ENCODE assay signal across 21 cellular contexts in genomic region chr20:61873651-61874420, GRCh38.
DNase-seq lines count a peak whose midpoint lies in the region; ATAC-seq and TF ChIP-seq lines count a peak whose summit lies in the region.
"Had no signal": no experiment of that assay in that cellular context is flagged by ENCODE, and none has a peak within 500 bp of the region (broad histone marks: within the 10 kb centered on the region; RNA-seq: fewer than 3 reads in every experiment).

No MANE protein-coding gene starts in this region.

- no peak overlapping the region for H2BK15ac ChIP-seq in neuronal stem cell (ENCODE audit: low read length)

- H3K4me3 ChIP-seq in right cardiac atrium (ENCODE audit: low read length) = no peak overlapping the region
- H3K4me3 ChIP-seq in right atrium auricular region = no peak overlapping the region
- no peak overlapping the region for H3K4me3 ChIP-seq in neuronal stem cell (ENCODE audit: low read length in 2 of 2)
- no peak overlapping the region for H3K4me3 ChIP-seq in gastrocnemius medialis
- H3K4me3 ChIP-seq: BLaER1, GM12878 had no signal

- H3K14ac ChIP-seq in neuronal stem cell (ENCODE audit: low read length) = no peak overlapping the region

- H3K27me3 ChIP-seq in right cardiac atrium (ENCODE audit: control insufficient read depth, insufficient read depth) = no peaks in the 10 kb centered on the region
- H3K27me3 ChIP-seq in right atrium auricular region = no peaks in the 10 kb centered on the region
- no peaks in the 10 kb centered on the region for H3K27me3 ChIP-seq in neuronal stem cell (ENCODE audit: control insufficient read depth in 3 of 3, insufficient read depth in 3 of 3, low read depth in 1 of 3, low read length in 3 of 3)
- H3K27me3 ChIP-seq in gastrocnemius medialis = no peaks in the 10 kb centered on the region
- H3K27me3 ChIP-seq: BLaER1 had no signal

- peak overlapping the region; percentile 72 for H3K9ac ChIP-seq in neuronal stem cell (ENCODE audit: low read depth, low read length, poor library complexity)
- H3K9ac ChIP-seq: BLaER1 had no signal

- H3K4me2 ChIP-seq in neuronal stem cell (ENCODE audit: insufficient read depth, low read length, poor library complexity, severe bottlenecking) = no peak overlapping the region
- H3K4me2 ChIP-seq: BLaER1 had no signal

- no peak overlapping the region for H2AFZ ChIP-seq in neuronal stem cell (ENCODE audit: low read length)

- H2BK5ac ChIP-seq in neuronal stem cell (ENCODE audit: low read length) = peak overlapping the region; percentile 29

- intact Hi-C loops in right cardiac atrium (cut with DNase I) = no loop called here
- intact Hi-C loops in gastrocnemius medialis (cut with DNase I; ENCODE audit: low total_unique reads) = no loop called here

- peak overlapping the region; percentile 1 for H3K4ac ChIP-seq in neuronal stem cell (ENCODE audit: low read length)

- no peaks in the 10 kb centered on the region for H3K36me3 Mint-ChIP-seq in type B pancreatic cell
- H3K36me3 Mint-ChIP-seq: CD14-positive monocyte; CD4-positive, alpha-beta memory T cell; CD4-positive, CD25-positive, alpha-beta regulatory T cell; CD8-positive, alpha-beta memory T cell had no signal

- no peak overlapping the region for H2AK5ac ChIP-seq in neuronal stem cell (ENCODE audit: low read depth, low read length)

- H3K4me3 Mint-ChIP-seq in stimulated activated naive CD8-positive, alpha-beta T cell treated with anti-CD3 and anti-CD28 coated beads, Interleukin-15, amount 100 ng/mL, for 72 hours = no peak overlapping the region
- H3K4me3 Mint-ChIP-seq in type B pancreatic cell = no peak overlapping the region
- H3K4me3 Mint-ChIP-seq: CD14-positive monocyte; CD4-positive, alpha-beta memory T cell; CD4-positive, CD25-positive, alpha-beta regulatory T cell; CD8-positive, alpha-beta memory T cell had no signal

- ATAC-seq in right cardiac atrium (no peak), gastrocnemius medialis (no peak)
- peak; percentile 14 for ATAC-seq in stimulated activated naive CD8-positive, alpha-beta T cell treated with anti-CD3 and anti-CD28 coated beads, Interleukin-15, amount 100 ng/mL, for 72 hours
- ATAC-seq in stimulated activated naive CD8-positive, alpha-beta T cell treated with anti-CD3 and anti-CD28 coated beads, Interleukin-15, Interleukin-2, amounts not matched to agents 100 U/mL and 50 U/mL, for 24 hours = no peak
- ATAC-seq: GM12878 had no signal

- H3K18ac ChIP-seq in neuronal stem cell (ENCODE audit: low read length) = peak overlapping the region; percentile 35

- no peak overlapping the region for H2BK12ac ChIP-seq in neuronal stem cell (ENCODE audit: low read length)

- peaks cover 8% of the 10 kb centered on the region for H3K27me3 Mint-ChIP-seq in stimulated activated naive CD8-positive, alpha-beta T cell treated with anti-CD3 and anti-CD28 coated beads, Interleukin-15, amount 100 ng/mL, for 72 hours
- peaks cover 13% of the 10 kb centered on the region for H3K27me3 Mint-ChIP-seq in type B pancreatic cell
- H3K27me3 Mint-ChIP-seq: CD4-positive, alpha-beta memory T cell; CD4-positive, CD25-positive, alpha-beta regulatory T cell had no signal

- no peaks in the 10 kb centered on the region for H3K9me3 Mint-ChIP-seq in stimulated activated naive CD8-positive, alpha-beta T cell treated with anti-CD3 and anti-CD28 coated beads, Interleukin-15, amount 100 ng/mL, for 72 hours
- H3K9me3 Mint-ChIP-seq in type B pancreatic cell = no peaks in the 10 kb centered on the region
- H3K9me3 Mint-ChIP-seq: CD4-positive, alpha-beta memory T cell; CD4-positive, CD25-positive, alpha-beta regulatory T cell; CD8-positive, alpha-beta memory T cell had no signal

- no peak overlapping the region for H4K91ac ChIP-seq in neuronal stem cell (ENCODE audit: low read depth, low read length, poor library complexity)

- H3K9me3 ChIP-seq in right cardiac atrium (ENCODE audit: control insufficient read depth, low read length) = no peaks in the 10 kb centered on the region
- H3K9me3 ChIP-seq in right atrium auricular region = peaks cover 0 to 7% of the 10 kb centered on the region in 2 donors
- peaks cover 15 to 18% of the 10 kb centered on the region in 2 donors for H3K9me3 ChIP-seq in neuronal stem cell (replicated peaks in 1 of 2; ENCODE audit: control insufficient read depth in 2 of 2, insufficient read depth in 1 of 2, low read depth in 1 of 2, low read length in 2 of 2)
- H3K9me3 ChIP-seq in gastrocnemius medialis = no peaks in the 10 kb centered on the region
- H3K9me3 ChIP-seq: BE2C, BLaER1 had no signal

- DNase-seq in right cardiac atrium = peak in 2 of 3 donors; percentile 24 to 25
- DNase-seq in right atrium auricular region (ENCODE audit: low spot score) = no peak
- DNase-seq in stimulated activated naive CD8-positive, alpha-beta T cell treated with anti-CD3 and anti-CD28 coated beads, Interleukin-15, amount 100 ng/mL, for 72 hours = no peak
- DNase-seq in stimulated activated naive CD8-positive, alpha-beta T cell treated with anti-CD3 and anti-CD28 coated beads, Interleukin-15, Interleukin-2, amounts not matched to agents 100 U/mL and 50 U/mL, for 24 hours = no peak
- DNase-seq in neuronal stem cell (ENCODE audit: low spot score) = no peak
- DNase-seq in type B pancreatic cell (ENCODE audit: extremely low spot score, unreplicated experiment) = no peak
- DNase-seq in gastrocnemius medialis = no peak
- DNase-seq: ACHN; BE2C; CD4-positive, alpha-beta memory T cell; CD4-positive, CD25-positive, alpha-beta regulatory T cell; CD8-positive, alpha-beta memory T cell; DMS 273 treated with DMSO at 0.1 percent for 48 hours; DMS153; DMS53; DND-41; GDM1 had no signal

- TF ChIP-seq POLR2A in gastrocnemius medialis (IDR thresholded peaks at IDR 0.05) = no peak

- 91% methylated on average over 38 of the region's 38 CpGs for WGBS in right cardiac atrium
- no CpG with 5 or more reads among the region's 38 CpGs for WGBS in neuronal stem cell (ENCODE audit: extremely low coverage in 2 of 2, insufficient read length in 2 of 2, insufficient replicate concordance in 1 of 2), 2 donors

- no peak overlapping the region for H3K27ac Mint-ChIP-seq in stimulated activated naive CD8-positive, alpha-beta T cell treated with anti-CD3 and anti-CD28 coated beads, Interleukin-15, amount 100 ng/mL, for 72 hours
- no peak overlapping the region for H3K27ac Mint-ChIP-seq in type B pancreatic cell
- H3K27ac Mint-ChIP-seq: CD14-positive monocyte; CD4-positive, alpha-beta memory T cell; CD4-positive, CD25-positive, alpha-beta regulatory T cell; CD8-positive, alpha-beta memory T cell had no signal

- TF ChIP-seq CTCF in right atrium auricular region (IDR thresholded peaks at IDR 0.05) = no peak
- TF ChIP-seq CTCF in VCaP (conservative IDR thresholded peaks at IDR 0.05) = no peak
- TF ChIP-seq CTCF in type B pancreatic cell (conservative IDR thresholded peaks at IDR 0.05) = no peak
- TF ChIP-seq CTCF in gastrocnemius medialis (IDR thresholded peaks at IDR 0.05 in 4 of 5, conservative IDR thresholded peaks at IDR 0.05 in 1 of 5) = no peak

- H2BK120ac ChIP-seq in neuronal stem cell (ENCODE audit: low read depth, low read length) = no peak overlapping the region

- no peaks in the 10 kb centered on the region for H3K36me3 ChIP-seq in right atrium auricular region
- H3K36me3 ChIP-seq in neuronal stem cell (replicated peaks in 1 of 2; ENCODE audit: control insufficient read depth in 2 of 2, insufficient read depth in 2 of 2, low read length in 2 of 2) = no peaks in the 10 kb centered on the region
- H3K36me3 ChIP-seq in gastrocnemius medialis = no peaks in the 10 kb centered on the region
- H3K36me3 ChIP-seq: BE2C, BLaER1 had no signal

- in situ Hi-C loops in gastrocnemius medialis (cut with MboI; ENCODE audit: low sequenced_read_pairs in 4 of 4) = no loop called here

- peaks cover 5% of the 10 kb centered on the region for H3K79me1 ChIP-seq in neuronal stem cell (ENCODE audit: low read depth, low read length)

- no peaks in the 10 kb centered on the region for H3K4me1 ChIP-seq in right cardiac atrium (ENCODE audit: control insufficient read depth, insufficient read depth, low read length)
- no peaks in the 10 kb centered on the region for H3K4me1 ChIP-seq in right atrium auricular region
- H3K4me1 ChIP-seq in neuronal stem cell (ENCODE audit: control insufficient read depth in 2 of 2, insufficient read depth in 1 of 2, low read depth in 1 of 2, low read length in 2 of 2) = no peaks in the 10 kb centered on the region
- H3K4me1 ChIP-seq in gastrocnemius medialis = no peaks in the 10 kb centered on the region
- H3K4me1 ChIP-seq: BE2C had no signal

- H3K27ac ChIP-seq in right cardiac atrium (ENCODE audit: low read length) (no peak overlapping the region), right atrium auricular region (no peak overlapping the region), VCaP (peak overlapping the region; percentile 24; the same call in 1 of the 2 replicates), neuronal stem cell (replicated peaks; ENCODE audit: low read length) (no peak overlapping the region), gastrocnemius medialis (no peak overlapping the region)
- H3K27ac ChIP-seq: BLaER1 had no signal

- H3K4me1 Mint-ChIP-seq in stimulated activated naive CD8-positive, alpha-beta T cell treated with anti-CD3 and anti-CD28 coated beads, Interleukin-15, amount 100 ng/mL, for 72 hours = no peaks in the 10 kb centered on the region
- no peaks in the 10 kb centered on the region for H3K4me1 Mint-ChIP-seq in type B pancreatic cell (ENCODE audit: unreplicated experiment)
- H3K4me1 Mint-ChIP-seq: CD14-positive monocyte; CD4-positive, alpha-beta memory T cell; CD4-positive, CD25-positive, alpha-beta regulatory T cell; CD8-positive, alpha-beta memory T cell had no signal

- H3K23ac ChIP-seq in neuronal stem cell (ENCODE audit: low read depth, low read length, poor library complexity) = peak overlapping the region; percentile 47

- H4K8ac ChIP-seq in neuronal stem cell (ENCODE audit: low read depth, low read length) = no peak overlapping the region

Comparison
In these comparisons a context has a peak if more than half of its experiments do, and no peak if none do; other contexts are left out.
1. DNase-seq: peak in right cardiac atrium (2 of 3); none in right atrium auricular region (single experiment), stimulated activated naive CD8-positive, alpha-beta T cell treated with anti-CD3 and anti-CD28 coated beads, Interleukin-15, amount 100 ng/mL, for 72 hours (0 of 2), stimulated activated naive CD8-positive, alpha-beta T cell treated with anti-CD3 and anti-CD28 coated beads, Interleukin-15, Interleukin-2, amounts not matched to agents 100 U/mL and 50 U/mL, for 24 hours (single experiment), neuronal stem cell (single experiment), type B pancreatic cell (single experiment) and gastrocnemius medialis (0 of 2).